ENCODE assay signal across 8 cellular contexts in genomic region chr15:99925661-99926461, GRCh38.
DNase-seq lines count a peak whose midpoint lies in the region; ATAC-seq and TF ChIP-seq lines count a peak whose summit lies in the region.

No MANE protein-coding gene starts in this region.

- peak in 2 of 3 experiments; percentile 64 to 76 for DNase-seq in NCI-H1417 (lab: John Stamatoyannopoulos, UW)
- no peak for DNase-seq in NCI-H1417 treated with DMSO at 0.1 percent for 48 hours (lab: John Stamatoyannopoulos, UW)
- DNase-seq in Peyer's patch, result peak; percentile 56 to 90 (median 79)
- peak; percentile 74 for DNase-seq in activated naive CD4-positive, alpha-beta T cell treated with Interleukin-2 at 50 U/mL for 16 hours
- peak; percentile 81 for DNase-seq in cardiac septum (ENCODE audit: low spot score)
- no peak for DNase-seq in retinal pigment epithelial cell (ENCODE audit: low read depth)
- DNase-seq in ureter (ENCODE audit: low spot score), result peak; percentile 71

- no peak for ATAC-seq in GM19455 (IDR thresholded peaks at IDR 0.05; ENCODE audit: unreplicated experiment)

- peaks cover 0 to 16% (median 0%) of the 10 kb centered on the region in 4 donors for H3K4me1 ChIP-seq in Peyer's patch

- H3K9me3 ChIP-seq in Peyer's patch, result no peaks in the 10 kb centered on the region

- H3K36me3 ChIP-seq in Peyer's patch, result no peaks in the 10 kb centered on the region

- H3K4me3 ChIP-seq in Peyer's patch (peak overlapping the region; percentile 42 to 50 (median 44)), retinal pigment epithelial cell (ENCODE audit: low read length) (peak overlapping the region; percentile 19)

- H3K27me3 ChIP-seq in Peyer's patch, result no peaks in the 10 kb centered on the region

- no peak for TF ChIP-seq POLR2A in Peyer's patch (IDR thresholded peaks at IDR 0.05)

- TF ChIP-seq CTCF in Peyer's patch (IDR thresholded peaks at IDR 0.05) (no peak), retinal pigment epithelial cell (conservative IDR thresholded peaks at IDR 0.05; ENCODE audit: low read depth, low read length) (no peak)

- intact Hi-C loops in cardiac septum (cut with DNase I), result loop anchor here (5.0 kb wide), 1 partner anchor 206 kb away; no protein-coding TSS in a partner anchor

- H3K27ac ChIP-seq in Peyer's patch, result peak overlapping the region; percentile 36 to 70 (median 60)

Comparison
In these comparisons a context has a peak if more than half of its experiments do, and no peak if none do; other contexts are left out.
1. DNase-seq: peak in NCI-H1417 (2 of 3), Peyer's patch (3 of 3), activated naive CD4-positive, alpha-beta T cell treated with Interleukin-2 at 50 U/mL for 16 hours (single experiment), cardiac septum (single experiment) and ureter (single experiment); none in NCI-H1417 treated with DMSO at 0.1 percent for 48 hours (single experiment) and retinal pigment epithelial cell (single experiment).